8 cellular contexts compared by ENCODE assay signal in the genomic region with DNA sequence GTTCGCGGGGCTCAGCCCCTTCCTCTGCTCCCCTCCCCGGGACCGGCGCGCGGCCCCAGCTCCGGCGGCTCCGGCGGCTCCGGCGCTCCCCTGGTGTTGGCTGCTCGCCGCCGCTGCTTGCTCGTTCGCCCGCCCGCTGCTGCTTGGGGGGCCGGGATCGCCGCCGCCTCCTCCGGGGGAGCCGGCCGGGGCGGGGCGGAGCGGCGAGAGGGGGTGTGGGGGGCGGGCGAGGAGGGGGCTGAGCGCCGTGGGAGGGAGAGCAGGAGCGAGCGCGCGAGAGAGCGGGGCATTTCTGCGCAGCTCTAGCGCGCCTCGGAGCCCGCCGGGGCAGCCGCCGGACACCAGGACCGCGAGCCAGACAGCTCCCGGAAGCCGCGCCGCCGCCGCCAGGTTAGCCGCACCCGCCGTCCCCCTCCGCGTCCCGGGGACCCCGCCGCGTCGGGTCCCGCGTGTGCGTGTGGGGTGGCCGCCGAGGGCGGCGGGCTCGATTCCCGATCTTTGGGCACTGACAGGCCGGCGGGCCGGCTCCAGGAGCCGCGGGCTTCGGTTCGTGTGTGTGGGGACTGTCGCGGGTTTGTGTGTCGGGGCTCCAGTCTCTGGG.
DNase-seq lines count a peak whose midpoint lies in the region; ATAC-seq and TF ChIP-seq lines count a peak whose summit lies in the region.

No MANE protein-coding gene starts in this region.

- TF ChIP-seq CTCF in gastrocnemius medialis (IDR thresholded peaks at IDR 0.05 in 4 of 5, conservative IDR thresholded peaks at IDR 0.05 in 1 of 5), result no peak

- ATAC-seq in right cardiac atrium, result peak; percentile 43 to 49
- ATAC-seq in gastrocnemius medialis, result peak; percentile 53 to 55
- ATAC-seq in HG03460 (IDR thresholded peaks at IDR 0.05; ENCODE audit: unreplicated experiment), result no peak
- ATAC-seq in GM21737 (IDR thresholded peaks at IDR 0.05; ENCODE audit: unreplicated experiment), result no peak

- peak overlapping the region; percentile 78 to 94 (median 86) for H3K4me3 Mint-ChIP-seq in CD8-positive, alpha-beta memory T cell
- H3K4me3 Mint-ChIP-seq in activated naive CD8-positive, alpha-beta T cell, result peak overlapping the region; percentile 96

- peak overlapping the region in 6 of 8 donors; percentile 33 to 91 (median 54) for H3K27ac Mint-ChIP-seq in CD8-positive, alpha-beta memory T cell
- peak overlapping the region; percentile 50 for H3K27ac Mint-ChIP-seq in activated naive CD8-positive, alpha-beta T cell

- peaks cover 0 to 3% (median 2%) of the 10 kb centered on the region in 3 donors for H3K36me3 Mint-ChIP-seq in CD8-positive, alpha-beta memory T cell
- H3K36me3 Mint-ChIP-seq in activated naive CD8-positive, alpha-beta T cell, result no peaks in the 10 kb centered on the region

- no peak for TF ChIP-seq EP300 in Ishikawa (IDR thresholded peaks at IDR 0.05; ENCODE audit: borderline replicate concordance)

- peaks cover 33 to 53% of the 10 kb centered on the region in 2 donors for H3K27me3 Mint-ChIP-seq in CD8-positive, alpha-beta memory T cell
- peaks cover 23% of the 10 kb centered on the region for H3K27me3 Mint-ChIP-seq in activated naive CD8-positive, alpha-beta T cell

- under 1% methylated on average over 85 of the region's 85 CpGs for WGBS in right cardiac atrium

- peaks cover 14% of the 10 kb centered on the region for H3K27me3 ChIP-seq in CD8-positive, alpha-beta memory T cell (ENCODE audit: insufficient read depth, low read length, poor library complexity, severe bottlenecking)
- H3K27me3 ChIP-seq in right cardiac atrium (ENCODE audit: control insufficient read depth, insufficient read depth) (no peaks in the 10 kb centered on the region), gastrocnemius medialis (peaks cover 35 to 39% (median 37%) of the 10 kb centered on the region in 3 donors)

- peaks cover 14% of the 10 kb centered on the region for H3K4me1 ChIP-seq in CD8-positive, alpha-beta memory T cell (ENCODE audit: insufficient read depth, low read length)
- H3K4me1 ChIP-seq in right cardiac atrium (ENCODE audit: control insufficient read depth, insufficient read depth, low read length) (peaks cover 3% of the 10 kb centered on the region), gastrocnemius medialis (peaks cover 5 to 12% of the 10 kb centered on the region in 2 donors)

- no peak overlapping the region for H3K27ac ChIP-seq in CD8-positive, alpha-beta memory T cell (ENCODE audit: low read depth, low read length)
- H3K27ac ChIP-seq in right cardiac atrium (ENCODE audit: low read length), result no peak overlapping the region
- H3K27ac ChIP-seq in gastrocnemius medialis, result no peak overlapping the region

- H3K36me3 ChIP-seq in CD8-positive, alpha-beta memory T cell (ENCODE audit: insufficient read depth, low read length), result no peaks in the 10 kb centered on the region
- H3K36me3 ChIP-seq in gastrocnemius medialis, result no peaks in the 10 kb centered on the region

- CTCF ChIA-PET in CD8-positive, alpha-beta memory T cell (lab: Charles Lee), result interaction anchor here (1.2 kb wide), 1 partner anchor 99 kb away, joined by 6 read pairs; no protein-coding TSS in a partner anchor

- in situ Hi-C loops in gastrocnemius medialis (cut with MboI; ENCODE audit: low sequenced_read_pairs in 4 of 4), result no loop called here

- TF ChIP-seq RAD21 in Ishikawa (IDR thresholded peaks at IDR 0.05; ENCODE audit: low read depth), result no peak

- intact Hi-C loops in right cardiac atrium (cut with DNase I), result no loop called here
- intact Hi-C loops in gastrocnemius medialis (cut with DNase I; ENCODE audit: low total_unique reads), result loop anchor here (1.0 kb wide), 1 partner anchor 41 kb away; no protein-coding TSS in a partner anchor

- H3K9me3 Mint-ChIP-seq in CD8-positive, alpha-beta memory T cell, result no peaks in the 10 kb centered on the region
- H3K9me3 Mint-ChIP-seq in activated naive CD8-positive, alpha-beta T cell (ENCODE audit: low read depth), result no peaks in the 10 kb centered on the region

- peak overlapping the region; percentile 69 for H3K4me3 ChIP-seq in CD8-positive, alpha-beta memory T cell (ENCODE audit: low read length)
- H3K4me3 ChIP-seq in right cardiac atrium (ENCODE audit: low read length) (peak overlapping the region; percentile 67), gastrocnemius medialis (peak overlapping the region; percentile 55 to 65 (median 57))

- H3K4me1 Mint-ChIP-seq in CD8-positive, alpha-beta memory T cell, result peaks cover 11 to 19% (median 11%) of the 10 kb centered on the region in 3 donors
- peaks cover 8% of the 10 kb centered on the region for H3K4me1 Mint-ChIP-seq in activated naive CD8-positive, alpha-beta T cell (ENCODE audit: low read depth)

- DNase-seq in CD8-positive, alpha-beta memory T cell, result peak in 2 of 5 donors; percentile 9 to 20
- DNase-seq in right cardiac atrium, result peak; percentile 35 to 74 (median 71)
- no peak for DNase-seq in gastrocnemius medialis
- no peak for DNase-seq in GM19238 (ENCODE audit: insufficient read length, low spot score)

- no peaks in the 10 kb centered on the region for H3K9me3 ChIP-seq in CD8-positive, alpha-beta memory T cell (ENCODE audit: low read length)
- H3K9me3 ChIP-seq in right cardiac atrium (ENCODE audit: control insufficient read depth, low read length), result no peaks in the 10 kb centered on the region
- no peaks in the 10 kb centered on the region for H3K9me3 ChIP-seq in gastrocnemius medialis

- POLR2A ChIA-PET in CD8-positive, alpha-beta memory T cell (lab: Charles Lee), result no interaction called here

- TF ChIP-seq POLR2A in gastrocnemius medialis (IDR thresholded peaks at IDR 0.05), result no peak

TF ChIP-seq in Ishikawa, 13 proteins besides CTCF, POLR2A, EP300 and RAD21:
- TF ChIP-seq TEAD4 (IDR thresholded peaks at IDR 0.05), result no peak
- no peak for TF ChIP-seq EGR1 (IDR thresholded peaks at IDR 0.05)
- TF ChIP-seq TCF12 (IDR thresholded peaks at IDR 0.05; ENCODE audit: low read depth), result no peak
- peak; percentile 28; the same call in 1 of the 2 replicates for TF ChIP-seq TAF1 (IDR thresholded peaks at IDR 0.05; ENCODE audit: low read depth)
- TF ChIP-seq, protein P1, sequence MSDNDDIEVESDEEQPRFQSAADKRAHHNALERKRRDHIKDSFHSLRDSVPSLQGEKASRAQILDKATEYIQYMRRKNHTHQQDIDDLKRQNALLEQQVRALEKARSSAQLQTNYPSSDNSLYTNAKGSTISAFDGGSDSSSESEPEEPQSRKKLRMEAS (IDR thresholded peaks at IDR 0.05), result no peak
- TF ChIP-seq CEBPB (IDR thresholded peaks at IDR 0.05), result no peak

Comparison
In these comparisons a context has a peak if more than half of its experiments do, and no peak if none do; other contexts are left out.
1. DNase-seq: peak in right cardiac atrium (3 of 3); none in gastrocnemius medialis (0 of 2) and GM19238 (single experiment).
2. ATAC-seq: peak in right cardiac atrium (2 of 2) and gastrocnemius medialis (2 of 2); none in HG03460 (single experiment) and GM21737 (single experiment).
3. Peak in every context shown above with its lines, with median percentiles within 50 percentile points of each other: H3K4me3 ChIP-seq.